Comparison of ENCODE assay signal across 1 cellular context in the genomic region with DNA sequence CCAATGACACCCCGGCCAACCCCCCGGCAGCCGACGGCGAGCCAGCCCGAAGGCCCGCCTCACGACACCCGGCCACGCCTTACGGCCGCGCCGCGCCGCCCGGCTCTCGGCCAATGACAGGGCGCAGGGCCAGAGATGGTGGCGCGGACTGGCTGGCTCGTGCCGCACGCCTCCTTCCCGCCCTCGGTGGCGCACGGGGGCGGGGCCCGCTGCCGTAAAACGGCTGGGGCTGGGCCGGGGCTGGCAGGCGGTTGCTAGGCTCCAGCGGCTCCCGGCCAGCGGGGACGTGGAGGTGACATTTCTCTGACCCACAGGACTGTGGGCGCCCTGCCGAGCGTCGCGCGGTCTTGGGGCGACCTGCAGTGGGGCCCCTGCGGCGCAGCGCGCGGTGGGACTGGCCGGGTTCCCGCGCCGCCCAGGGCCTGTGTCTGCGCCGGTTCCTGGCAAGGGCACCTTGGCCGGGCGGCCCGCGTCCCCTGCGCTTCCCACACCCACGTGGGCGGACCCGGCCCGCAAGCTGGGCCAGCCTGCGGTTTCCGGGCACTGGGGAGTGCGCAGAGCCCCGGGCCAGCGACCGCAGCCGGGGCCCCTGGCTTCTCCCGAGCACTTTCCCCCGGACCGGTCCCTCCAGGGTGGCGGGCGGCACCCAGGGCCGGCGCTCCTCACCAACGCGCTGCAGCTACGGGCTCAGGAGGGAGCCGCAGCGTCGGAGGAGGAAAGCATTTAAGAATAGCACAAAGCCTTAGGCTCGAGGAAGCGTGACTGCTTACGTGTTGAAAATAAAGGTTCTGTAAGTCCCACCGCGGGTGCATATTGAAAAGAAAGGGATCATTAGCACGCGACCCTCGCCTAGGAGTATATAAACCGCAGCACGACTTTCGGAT.
TF ChIP-seq lines count a peak whose summit lies in the region.

Gene MPC1 (minus strand): TSS at position 8 of the 884 bp plus-strand sequence. CDS start 64 bp downstream, outside the sequence.

TF ChIP-seq in HepG2, 621 proteins besides CTCF, POLR2A, EP300 and RAD21 (continued from another document and continues in another):
- TF ChIP-seq, protein P1, sequence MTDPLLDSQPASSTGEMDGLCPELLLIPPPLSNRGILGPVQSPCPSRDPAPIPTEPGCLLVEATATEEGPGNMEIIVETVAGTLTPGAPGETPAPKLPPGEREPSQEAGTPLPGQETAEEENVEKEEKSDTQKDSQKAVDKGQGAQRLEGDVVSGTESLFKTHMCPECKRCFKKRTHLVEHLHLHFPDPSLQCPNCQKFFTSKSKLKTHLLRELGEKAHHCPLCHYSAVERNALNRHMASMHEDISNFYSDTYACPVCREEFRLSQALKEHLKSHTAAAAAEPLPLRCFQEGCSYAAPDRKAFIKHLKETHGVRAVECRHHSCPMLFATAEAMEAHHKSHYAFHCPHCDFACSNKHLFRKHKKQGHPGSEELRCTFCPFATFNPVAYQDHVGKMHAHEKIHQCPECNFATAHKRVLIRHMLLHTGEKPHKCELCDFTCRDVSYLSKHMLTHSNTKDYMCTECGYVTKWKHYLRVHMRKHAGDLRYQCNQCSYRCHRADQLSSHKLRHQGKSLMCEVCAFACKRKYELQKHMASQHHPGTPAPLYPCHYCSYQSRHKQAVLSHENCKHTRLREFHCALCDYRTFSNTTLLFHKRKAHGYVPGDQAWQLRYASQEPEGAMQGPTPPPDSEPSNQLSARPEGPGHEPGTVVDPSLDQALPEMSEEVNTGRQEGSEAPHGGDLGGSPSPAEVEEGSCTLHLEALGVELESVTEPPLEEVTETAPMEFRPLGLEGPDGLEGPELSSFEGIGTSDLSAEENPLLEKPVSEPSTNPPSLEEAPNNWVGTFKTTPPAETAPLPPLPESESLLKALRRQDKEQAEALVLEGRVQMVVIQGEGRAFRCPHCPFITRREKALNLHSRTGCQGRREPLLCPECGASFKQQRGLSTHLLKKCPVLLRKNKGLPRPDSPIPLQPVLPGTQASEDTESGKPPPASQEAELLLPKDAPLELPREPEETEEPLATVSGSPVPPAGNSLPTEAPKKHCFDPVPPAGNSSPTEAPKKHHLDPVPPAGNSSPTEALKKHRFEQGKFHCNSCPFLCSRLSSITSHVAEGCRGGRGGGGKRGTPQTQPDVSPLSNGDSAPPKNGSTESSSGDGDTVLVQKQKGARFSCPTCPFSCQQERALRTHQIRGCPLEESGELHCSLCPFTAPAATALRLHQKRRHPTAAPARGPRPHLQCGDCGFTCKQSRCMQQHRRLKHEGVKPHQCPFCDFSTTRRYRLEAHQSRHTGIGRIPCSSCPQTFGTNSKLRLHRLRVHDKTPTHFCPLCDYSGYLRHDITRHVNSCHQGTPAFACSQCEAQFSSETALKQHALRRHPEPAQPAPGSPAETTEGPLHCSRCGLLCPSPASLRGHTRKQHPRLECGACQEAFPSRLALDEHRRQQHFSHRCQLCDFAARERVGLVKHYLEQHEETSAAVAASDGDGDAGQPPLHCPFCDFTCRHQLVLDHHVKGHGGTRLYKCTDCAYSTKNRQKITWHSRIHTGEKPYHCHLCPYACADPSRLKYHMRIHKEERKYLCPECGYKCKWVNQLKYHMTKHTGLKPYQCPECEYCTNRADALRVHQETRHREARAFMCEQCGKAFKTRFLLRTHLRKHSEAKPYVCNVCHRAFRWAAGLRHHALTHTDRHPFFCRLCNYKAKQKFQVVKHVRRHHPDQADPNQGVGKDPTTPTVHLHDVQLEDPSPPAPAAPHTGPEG (CRISPR knock-in tag; IDR thresholded peaks at IDR 0.05): peak; percentile 87
- TF ChIP-seq SYNCRIP (IDR thresholded peaks at IDR 0.05; ENCODE audit: insufficient read depth, low read depth, low read length) (no peak), HDAC2 (CRISPR knock-in tag; IDR thresholded peaks at IDR 0.05) (peak; percentile 63; the same call in 1 of the 2 replicates), HNF4A (CRISPR knock-in tag; IDR thresholded peaks at IDR 0.05) (no peak), ZNF616 (CRISPR knock-in tag; IDR thresholded peaks at IDR 0.05; ENCODE audit: low read depth) (no peak; the same call in 1 of the 2 replicates), ZNF737 (CRISPR knock-in tag; IDR thresholded peaks at IDR 0.05; ENCODE audit: borderline replicate concordance) (no peak), SETDB1 (CRISPR knock-in tag; IDR thresholded peaks at IDR 0.05; ENCODE audit: borderline replicate concordance) (no peak), HOXA9 (CRISPR knock-in tag; IDR thresholded peaks at IDR 0.05; ENCODE audit: borderline replicate concordance) (peak; percentile 97; the same call in 1 of the 2 replicates), SIN3A (IDR thresholded peaks at IDR 0.05; ENCODE audit: borderline replicate concordance, low read depth, low read length) (peak; percentile 82; the same call in 1 of the 2 replicates), ZNF563 (CRISPR knock-in tag; IDR thresholded peaks at IDR 0.05) (peak; percentile 54), FOXO4 (CRISPR knock-in tag; conservative IDR thresholded peaks at IDR 0.05) (no peak), ZNF546 (CRISPR knock-in tag; conservative IDR thresholded peaks at IDR 0.05) (no peak; the same call in 1 of the 2 replicates), MYC (CRISPR knock-in tag; IDR thresholded peaks at IDR 0.05; ENCODE audit: borderline replicate concordance) (peak; percentile 83), ZNF550 (CRISPR knock-in tag; IDR thresholded peaks at IDR 0.05; ENCODE audit: borderline replicate concordance) (no peak), ZNF775 (CRISPR knock-in tag; IDR thresholded peaks at IDR 0.05; ENCODE audit: borderline replicate concordance) (no peak), BRCA1 (CRISPR knock-in tag; IDR thresholded peaks at IDR 0.05) (peak; percentile 96), RARA (CRISPR knock-in tag; IDR thresholded peaks at IDR 0.05) (peak; percentile 36; the same call in 1 of the 2 replicates), NONO (IDR thresholded peaks at IDR 0.05) (no peak), NONO (CRISPR knock-in tag; conservative IDR thresholded peaks at IDR 0.05) (peak; percentile 94), ZNF143 (CRISPR knock-in tag; IDR thresholded peaks at IDR 0.05) (peak; percentile 27; the same call in 1 of the 2 replicates)
- TF ChIP-seq, protein P2, sequence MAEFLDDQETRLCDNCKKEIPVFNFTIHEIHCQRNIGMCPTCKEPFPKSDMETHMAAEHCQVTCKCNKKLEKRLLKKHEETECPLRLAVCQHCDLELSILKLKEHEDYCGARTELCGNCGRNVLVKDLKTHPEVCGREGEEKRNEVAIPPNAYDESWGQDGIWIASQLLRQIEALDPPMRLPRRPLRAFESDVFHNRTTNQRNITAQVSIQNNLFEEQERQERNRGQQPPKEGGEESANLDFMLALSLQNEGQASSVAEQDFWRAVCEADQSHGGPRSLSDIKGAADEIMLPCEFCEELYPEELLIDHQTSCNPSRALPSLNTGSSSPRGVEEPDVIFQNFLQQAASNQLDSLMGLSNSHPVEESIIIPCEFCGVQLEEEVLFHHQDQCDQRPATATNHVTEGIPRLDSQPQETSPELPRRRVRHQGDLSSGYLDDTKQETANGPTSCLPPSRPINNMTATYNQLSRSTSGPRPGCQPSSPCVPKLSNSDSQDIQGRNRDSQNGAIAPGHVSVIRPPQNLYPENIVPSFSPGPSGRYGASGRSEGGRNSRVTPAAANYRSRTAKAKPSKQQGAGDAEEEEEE (CRISPR knock-in tag; IDR thresholded peaks at IDR 0.05; ENCODE audit: borderline replicate concordance): no peak
- TF ChIP-seq, protein P3, sequence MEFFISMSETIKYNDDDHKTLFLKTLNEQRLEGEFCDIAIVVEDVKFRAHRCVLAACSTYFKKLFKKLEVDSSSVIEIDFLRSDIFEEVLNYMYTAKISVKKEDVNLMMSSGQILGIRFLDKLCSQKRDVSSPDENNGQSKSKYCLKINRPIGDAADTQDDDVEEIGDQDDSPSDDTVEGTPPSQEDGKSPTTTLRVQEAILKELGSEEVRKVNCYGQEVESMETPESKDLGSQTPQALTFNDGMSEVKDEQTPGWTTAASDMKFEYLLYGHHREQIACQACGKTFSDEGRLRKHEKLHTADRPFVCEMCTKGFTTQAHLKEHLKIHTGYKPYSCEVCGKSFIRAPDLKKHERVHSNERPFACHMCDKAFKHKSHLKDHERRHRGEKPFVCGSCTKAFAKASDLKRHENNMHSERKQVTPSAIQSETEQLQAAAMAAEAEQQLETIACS (CRISPR knock-in tag; IDR thresholded peaks at IDR 0.05): no peak; the same call in none of the 2 replicates
- TF ChIP-seq, protein P4, sequence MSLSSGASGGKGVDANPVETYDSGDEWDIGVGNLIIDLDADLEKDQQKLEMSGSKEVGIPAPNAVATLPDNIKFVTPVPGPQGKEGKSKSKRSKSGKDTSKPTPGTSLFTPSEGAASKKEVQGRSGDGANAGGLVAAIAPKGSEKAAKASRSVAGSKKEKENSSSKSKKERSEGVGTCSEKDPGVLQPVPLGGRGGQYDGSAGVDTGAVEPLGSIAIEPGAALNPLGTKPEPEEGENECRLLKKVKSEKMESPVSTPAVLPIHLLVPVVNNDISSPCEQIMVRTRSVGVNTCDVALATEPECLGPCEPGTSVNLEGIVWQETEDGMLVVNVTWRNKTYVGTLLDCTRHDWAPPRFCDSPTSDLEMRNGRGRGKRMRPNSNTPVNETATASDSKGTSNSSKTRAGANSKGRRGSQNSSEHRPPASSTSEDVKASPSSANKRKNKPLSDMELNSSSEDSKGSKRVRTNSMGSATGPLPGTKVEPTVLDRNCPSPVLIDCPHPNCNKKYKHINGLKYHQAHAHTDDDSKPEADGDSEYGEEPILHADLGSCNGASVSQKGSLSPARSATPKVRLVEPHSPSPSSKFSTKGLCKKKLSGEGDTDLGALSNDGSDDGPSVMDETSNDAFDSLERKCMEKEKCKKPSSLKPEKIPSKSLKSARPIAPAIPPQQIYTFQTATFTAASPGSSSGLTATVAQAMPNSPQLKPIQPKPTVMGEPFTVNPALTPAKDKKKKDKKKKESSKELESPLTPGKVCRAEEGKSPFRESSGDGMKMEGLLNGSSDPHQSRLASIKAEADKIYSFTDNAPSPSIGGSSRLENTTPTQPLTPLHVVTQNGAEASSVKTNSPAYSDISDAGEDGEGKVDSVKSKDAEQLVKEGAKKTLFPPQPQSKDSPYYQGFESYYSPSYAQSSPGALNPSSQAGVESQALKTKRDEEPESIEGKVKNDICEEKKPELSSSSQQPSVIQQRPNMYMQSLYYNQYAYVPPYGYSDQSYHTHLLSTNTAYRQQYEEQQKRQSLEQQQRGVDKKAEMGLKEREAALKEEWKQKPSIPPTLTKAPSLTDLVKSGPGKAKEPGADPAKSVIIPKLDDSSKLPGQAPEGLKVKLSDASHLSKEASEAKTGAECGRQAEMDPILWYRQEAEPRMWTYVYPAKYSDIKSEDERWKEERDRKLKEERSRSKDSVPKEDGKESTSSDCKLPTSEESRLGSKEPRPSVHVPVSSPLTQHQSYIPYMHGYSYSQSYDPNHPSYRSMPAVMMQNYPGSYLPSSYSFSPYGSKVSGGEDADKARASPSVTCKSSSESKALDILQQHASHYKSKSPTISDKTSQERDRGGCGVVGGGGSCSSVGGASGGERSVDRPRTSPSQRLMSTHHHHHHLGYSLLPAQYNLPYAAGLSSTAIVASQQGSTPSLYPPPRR (CRISPR knock-in tag; IDR thresholded peaks at IDR 0.05; ENCODE audit: borderline replicate concordance): no peak; the same call in 1 of the 2 replicates
- TF ChIP-seq, protein P5, sequence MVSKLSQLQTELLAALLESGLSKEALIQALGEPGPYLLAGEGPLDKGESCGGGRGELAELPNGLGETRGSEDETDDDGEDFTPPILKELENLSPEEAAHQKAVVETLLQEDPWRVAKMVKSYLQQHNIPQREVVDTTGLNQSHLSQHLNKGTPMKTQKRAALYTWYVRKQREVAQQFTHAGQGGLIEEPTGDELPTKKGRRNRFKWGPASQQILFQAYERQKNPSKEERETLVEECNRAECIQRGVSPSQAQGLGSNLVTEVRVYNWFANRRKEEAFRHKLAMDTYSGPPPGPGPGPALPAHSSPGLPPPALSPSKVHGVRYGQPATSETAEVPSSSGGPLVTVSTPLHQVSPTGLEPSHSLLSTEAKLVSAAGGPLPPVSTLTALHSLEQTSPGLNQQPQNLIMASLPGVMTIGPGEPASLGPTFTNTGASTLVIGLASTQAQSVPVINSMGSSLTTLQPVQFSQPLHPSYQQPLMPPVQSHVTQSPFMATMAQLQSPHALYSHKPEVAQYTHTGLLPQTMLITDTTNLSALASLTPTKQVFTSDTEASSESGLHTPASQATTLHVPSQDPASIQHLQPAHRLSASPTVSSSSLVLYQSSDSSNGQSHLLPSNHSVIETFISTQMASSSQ (IDR thresholded peaks at IDR 0.05; ENCODE audit: low read depth): no peak
- TF ChIP-seq, protein P5 (CRISPR knock-in tag; IDR thresholded peaks at IDR 0.05; ENCODE audit: borderline replicate concordance): peak; percentile 13; the same call in 1 of the 2 replicates
- TF ChIP-seq, protein P6, sequence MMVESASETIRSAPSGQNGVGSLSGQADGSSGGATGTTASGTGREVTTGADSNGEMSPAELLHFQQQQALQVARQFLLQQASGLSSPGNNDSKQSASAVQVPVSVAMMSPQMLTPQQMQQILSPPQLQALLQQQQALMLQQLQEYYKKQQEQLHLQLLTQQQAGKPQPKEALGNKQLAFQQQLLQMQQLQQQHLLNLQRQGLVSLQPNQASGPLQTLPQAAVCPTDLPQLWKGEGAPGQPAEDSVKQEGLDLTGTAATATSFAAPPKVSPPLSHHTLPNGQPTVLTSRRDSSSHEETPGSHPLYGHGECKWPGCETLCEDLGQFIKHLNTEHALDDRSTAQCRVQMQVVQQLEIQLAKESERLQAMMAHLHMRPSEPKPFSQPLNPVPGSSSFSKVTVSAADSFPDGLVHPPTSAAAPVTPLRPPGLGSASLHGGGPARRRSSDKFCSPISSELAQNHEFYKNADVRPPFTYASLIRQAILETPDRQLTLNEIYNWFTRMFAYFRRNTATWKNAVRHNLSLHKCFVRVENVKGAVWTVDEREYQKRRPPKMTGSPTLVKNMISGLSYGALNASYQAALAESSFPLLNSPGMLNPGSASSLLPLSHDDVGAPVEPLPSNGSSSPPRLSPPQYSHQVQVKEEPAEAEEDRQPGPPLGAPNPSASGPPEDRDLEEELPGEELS (CRISPR knock-in tag; IDR thresholded peaks at IDR 0.05): peak; percentile 28
